In genomic region chr5:89866410-89866809, GRCh38 we compare ENCODE assay signal across 27 cellular contexts.
"Had no signal": no experiment of that assay in that cellular context is flagged by ENCODE, and none has a peak within 500 bp of the region (broad histone marks: within the 10 kb centered on the region; RNA-seq: fewer than 3 reads in every experiment).

No MANE protein-coding gene starts in this region.

- DNase-seq: activated B cell treated with CpG ODN at 0.5 μM for 24 hours; activated CD4-positive, alpha-beta T cell treated with anti-CD3 and anti-CD28 coated beads for 1 hour; activated CD4-positive, alpha-beta T cell treated with anti-CD3 and anti-CD28 coated beads, Interleukin-2, amount 10 ng/mL, durations not matched to agents 24 days and 14 days; activated CD4-positive, alpha-beta T cell treated with anti-CD3 and anti-CD28 coated beads, Interleukin-2, amount 50 U/mL, for 48 hours; activated CD8-positive, alpha-beta memory T cell treated with anti-CD3 and anti-CD28 coated beads, Interleukin-2, amount 10 ng/mL, durations not matched to agents 7 days and 5 days; activated effector memory CD4-positive, alpha-beta T cell treated with Interleukin-2 at 50 U/mL for 16 hours; activated naive CD4-positive, alpha-beta T cell; activated T-cell treated with anti-CD3 and anti-CD28 coated beads, Interleukin-2, amount 50 U/mL, for 24 hours; Kasumi-1; NCI-H1105 treated with DMSO at 0.1 percent for 48 hours; NCI-H1436 treated with DMSO at 0.1 percent for 48 hours; NCI-H1930; NCI-H2171; NCI-H2227 treated with DMSO at 0.1 percent for 48 hours; NCI-H526 treated with DMSO at 0.1 percent for 48 hours; NCI-H82; NK-92 treated with Interleukin-12 subunit alpha and Interleukin-12 subunit beta, amount 100 ng/mL, for 24 hours; PC-9; SIG-M5; T-helper 17 cell; T-helper 9 cell had no signal

- H3K27me3 ChIP-seq: ascending aorta, cardiac muscle cell had no signal

- H3K4me2 ChIP-seq: PC-9 had no signal

- H3K27me3 Mint-ChIP-seq: activated B cell treated with CpG ODN at 0.5 μM for 24 hours; activated CD4-positive, alpha-beta T cell treated with anti-CD3 and anti-CD28 coated beads, Interleukin-2, amount 10 ng/mL, durations not matched to agents 24 days and 14 days; activated CD8-positive, alpha-beta memory T cell treated with anti-CD3 and anti-CD28 coated beads, Interleukin-2, amount 10 ng/mL, durations not matched to agents 7 days and 5 days; activated naive CD4-positive, alpha-beta T cell treated with anti-CD3 and anti-CD28 coated beads, Interleukin-2, amount 50 U/mL, for 24 hours; activated T-cell treated with anti-CD3 and anti-CD28 coated beads, Interleukin-2, amount 50 U/mL, for 24 hours; T-helper 17 cell had no signal

- H3K27ac ChIP-seq: ascending aorta, cardiac muscle cell, PC-9 had no signal

- H3K36me3 Mint-ChIP-seq: activated CD8-positive, alpha-beta memory T cell treated with anti-CD3 and anti-CD28 coated beads, Interleukin-2, amount 10 ng/mL, durations not matched to agents 7 days and 5 days; activated naive CD4-positive, alpha-beta T cell treated with anti-CD3 and anti-CD28 coated beads, Interleukin-2, amount 50 U/mL, for 24 hours; brain had no signal

- H2AFZ ChIP-seq: PC-9 had no signal

- H3K9me3 Mint-ChIP-seq: activated B cell treated with CpG ODN at 0.5 μM for 24 hours; activated CD4-positive, alpha-beta T cell treated with anti-CD3 and anti-CD28 coated beads, Interleukin-2, amount 10 ng/mL, durations not matched to agents 24 days and 14 days; activated naive CD4-positive, alpha-beta T cell treated with anti-CD3 and anti-CD28 coated beads, Interleukin-2, amount 50 U/mL, for 24 hours; activated T-helper 1 cell treated with anti-CD3 and anti-CD28 coated beads, Interleukin-12 subunit alpha, Interleukin-12 subunit beta, Interleukin-2, Interleukin-4 antibody, amounts not matched to agents 30 ng/mL and 10 ng/mL and 1 ng/mL, durations not matched to agents 14 hours and 24 hours and 36 hours; brain had no signal

- FAIRE-seq: colon had no signal

- H3K36me3 ChIP-seq: ascending aorta, cardiac muscle cell had no signal

- H3K4me3 Mint-ChIP-seq: activated B cell treated with CpG ODN at 0.5 μM for 24 hours; activated CD4-positive, alpha-beta T cell treated with anti-CD3 and anti-CD28 coated beads, Interleukin-2, amount 10 ng/mL, durations not matched to agents 24 days and 14 days; activated CD8-positive, alpha-beta memory T cell treated with anti-CD3 and anti-CD28 coated beads, Interleukin-2, amount 10 ng/mL, durations not matched to agents 7 days and 5 days; activated naive CD4-positive, alpha-beta T cell treated with anti-CD3 and anti-CD28 coated beads, Interleukin-2, amount 50 U/mL, for 24 hours; activated T-cell treated with anti-CD3 and anti-CD28 coated beads, Interleukin-2, amount 50 U/mL, for 24 hours; activated T-helper 1 cell treated with anti-CD3 and anti-CD28 coated beads, Interleukin-12 subunit alpha, Interleukin-12 subunit beta, Interleukin-2, Interleukin-4 antibody, amounts not matched to agents 30 ng/mL and 10 ng/mL and 1 ng/mL, durations not matched to agents 14 hours and 24 hours and 36 hours; brain; T-helper 17 cell had no signal

- H3K4me3 ChIP-seq: ascending aorta, cardiac muscle cell, PC-9 had no signal

- H3K4me1 Mint-ChIP-seq: activated CD4-positive, alpha-beta T cell treated with anti-CD3 and anti-CD28 coated beads, Interleukin-2, amount 10 ng/mL, durations not matched to agents 24 days and 14 days; activated CD8-positive, alpha-beta memory T cell treated with anti-CD3 and anti-CD28 coated beads, Interleukin-2, amount 10 ng/mL, durations not matched to agents 7 days and 5 days; activated naive CD4-positive, alpha-beta T cell treated with anti-CD3 and anti-CD28 coated beads, Interleukin-2, amount 50 U/mL, for 24 hours; brain; T-helper 17 cell had no signal

- H3K27ac Mint-ChIP-seq: activated B cell treated with CpG ODN at 0.5 μM for 24 hours; activated CD4-positive, alpha-beta T cell treated with anti-CD3 and anti-CD28 coated beads, Interleukin-2, amount 10 ng/mL, durations not matched to agents 24 days and 14 days; activated CD8-positive, alpha-beta memory T cell treated with anti-CD3 and anti-CD28 coated beads, Interleukin-2, amount 10 ng/mL, durations not matched to agents 7 days and 5 days; activated naive CD4-positive, alpha-beta T cell treated with anti-CD3 and anti-CD28 coated beads, Interleukin-2, amount 50 U/mL, for 24 hours; activated T-cell treated with anti-CD3 and anti-CD28 coated beads, Interleukin-2, amount 50 U/mL, for 24 hours; activated T-helper 1 cell treated with anti-CD3 and anti-CD28 coated beads, Interleukin-12 subunit alpha, Interleukin-12 subunit beta, Interleukin-2, Interleukin-4 antibody, amounts not matched to agents 30 ng/mL and 10 ng/mL and 1 ng/mL, durations not matched to agents 14 hours and 24 hours and 36 hours; brain; T-helper 17 cell had no signal

- H3K9me3 ChIP-seq: ascending aorta had no signal

- H3K4me1 ChIP-seq: ascending aorta had no signal
